ENCODE assay signal across 8 cellular contexts in the genomic region with DNA sequence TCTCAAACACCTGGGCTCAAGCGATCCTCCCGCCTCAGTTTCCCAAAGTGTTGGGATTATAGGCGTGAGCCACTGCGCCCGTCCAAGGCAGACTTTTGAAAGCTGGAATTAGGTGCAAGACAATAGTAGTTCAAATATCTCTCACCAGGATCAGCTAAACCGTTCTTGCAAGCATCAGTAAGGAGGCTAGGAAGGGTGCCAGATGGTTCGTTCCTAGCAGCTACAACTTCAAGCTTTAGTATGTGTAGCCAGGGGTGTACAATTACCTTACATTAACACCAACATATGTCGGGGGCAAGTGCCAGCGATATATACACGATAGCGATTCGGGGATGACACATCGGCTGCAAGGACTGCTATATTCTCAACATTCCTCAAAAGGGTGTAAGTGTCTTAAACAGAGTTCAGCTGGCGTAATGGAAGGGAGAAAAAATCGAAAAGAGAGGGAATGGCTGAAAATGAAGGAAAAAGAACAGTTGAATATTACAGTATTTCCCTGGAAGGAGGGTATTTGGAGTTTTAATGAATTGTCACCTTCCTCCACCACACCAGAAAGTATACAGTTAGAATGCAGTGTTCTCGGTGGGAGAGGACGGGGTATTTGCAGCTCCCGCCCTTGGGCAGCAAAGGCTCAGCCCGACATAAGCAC. TPM values are rescaled to one million over a fixed set of nuclear protein-coding genes. Genes with fewer than 3 reads are reported as not detected.
DNase-seq lines count a peak whose midpoint lies in the region; ATAC-seq and TF ChIP-seq lines count a peak whose summit lies in the region.

No MANE protein-coding gene starts in this region.

- TF ChIP-seq CTCF in A673 (conservative IDR thresholded peaks at IDR 0.05; ENCODE audit: low read depth, low read length): no peak
- no peak for TF ChIP-seq CTCF in chondrocyte (IDR thresholded peaks at IDR 0.05)
- no peak for TF ChIP-seq CTCF in right lobe of liver (IDR thresholded peaks at IDR 0.05)

- BruUV-seq in A673 (replicated peaks; lab: Mats Ljungman, UMichigan): no TSS peak

- intact Hi-C loops in A673 (cut with micrococcal nuclease; ENCODE audit: unreplicated experiment) (no loop called here), right lobe of liver (cut with DNase I) (no loop called here)

- H3K4me1 ChIP-seq in A673 (ENCODE audit: insufficient read depth, low read length, poor library complexity, severe bottlenecking) (peaks cover 10% of the 10 kb centered on the region), right lobe of liver (peaks cover 0 to 15% (median 5%) of the 10 kb centered on the region in 4 donors), thymus (ENCODE audit: control insufficient read depth, insufficient read depth, low read length) (peaks cover 10% of the 10 kb centered on the region)

- H3K36me3 ChIP-seq in A673 (ENCODE audit: insufficient read depth, low read length, poor library complexity, severe bottlenecking) (no peaks in the 10 kb centered on the region), right lobe of liver (no peaks in the 10 kb centered on the region), thymus (ENCODE audit: control insufficient read depth, insufficient read depth) (no peaks in the 10 kb centered on the region)

- H3K27me3 ChIP-seq in A673 (replicated peaks; ENCODE audit: insufficient read depth, low read depth, low read length, poor library complexity) (no peaks in the 10 kb centered on the region), right lobe of liver (no peaks in the 10 kb centered on the region), thymus (ENCODE audit: control insufficient read depth, insufficient read depth) (peaks cover 3% of the 10 kb centered on the region)

- CTCF ChIA-PET in A673 (lab: Charles Lee): interaction anchor here (0.5 to 0.6 kb wide), 2 partner anchors 22 to 541 kb away, joined by 4 to 11 read pairs; partner anchors contain the start of gene TMBIM6

- H3K9me3 ChIP-seq in A673 (ENCODE audit: low read depth, low read length, poor library complexity, severe bottlenecking) (no peaks in the 10 kb centered on the region), right lobe of liver (no peaks in the 10 kb centered on the region), thymus (ENCODE audit: control insufficient read depth) (no peaks in the 10 kb centered on the region)

- H3K27ac ChIP-seq in A673 (ENCODE audit: low read depth, low read length, poor library complexity, severe bottlenecking) (no peak overlapping the region), right lobe of liver (peak overlapping the region; percentile 42 to 76 (median 71)), thymus (ENCODE audit: low read depth) (no peak overlapping the region)

- H3K27me3 Mint-ChIP-seq in chondrocyte (ENCODE audit: low read depth): no peaks in the 10 kb centered on the region

- ATAC-seq in GM19455 (IDR thresholded peaks at IDR 0.05; ENCODE audit: unreplicated experiment) (peak; percentile 39), right lobe of liver (peak; percentile 46 to 52 (median 46))

- peaks cover 17% of the 10 kb centered on the region for H3K4me1 Mint-ChIP-seq in chondrocyte (ENCODE audit: low read depth)

- WGBS in right lobe of liver (ENCODE audit: insufficient coverage, low coverage, low lambda C conversion rate, missing lambda C conversion rate): 28% methylated on average over 19 of the region's 19 CpGs
- WGBS in thymus: 51% methylated on average over 19 of the region's 19 CpGs

- H3K4me3 Mint-ChIP-seq in chondrocyte (ENCODE audit: unreplicated experiment): peak overlapping the region; percentile 92

- no peaks in the 10 kb centered on the region for H3K9me3 Mint-ChIP-seq in chondrocyte (ENCODE audit: low read depth)

- no peaks in the 10 kb centered on the region for H3K36me3 Mint-ChIP-seq in chondrocyte (ENCODE audit: low read depth)

- H3K4me3 ChIP-seq in A673 (ENCODE audit: low read depth, low read length, poor library complexity, severe bottlenecking) (peak overlapping the region; percentile 78), right lobe of liver (peak overlapping the region; percentile 73 to 87 (median 83)), thymus (ENCODE audit: low read length) (peak overlapping the region; percentile 74)

- POLR2A ChIA-PET in A673 (lab: Charles Lee; ENCODE audit: low non-redundant PET): no interaction called here

- peak overlapping the region; percentile 70 for H3K27ac Mint-ChIP-seq in chondrocyte (ENCODE audit: unreplicated experiment)

- no peak for TF ChIP-seq POLR2A in right lobe of liver (IDR thresholded peaks at IDR 0.05)

- DNase-seq in A673 (ENCODE audit: low spot score): no peak
- peak; percentile 66 for DNase-seq in NCI-H69 (lab: John Stamatoyannopoulos, UW)
- DNase-seq in chondrocyte (ENCODE audit: low spot score): no peak
- no peak for DNase-seq in right lobe of liver
- no peak for DNase-seq in GF-D8 (lab: John Stamatoyannopoulos, UW)
- no peak for DNase-seq in NCI-H187 treated with DMSO at 0.1 percent for 48 hours (lab: John Stamatoyannopoulos, UW)

RNA-seq across cellular contexts. Expression of gene LIMA1, which starts 0.6 kb away (rescaled TPM):
- total RNA-seq in A673 (2021) (73.1 and 77.6 TPM in 2 replicates), chondrocyte (90.3 to 120 TPM (median 114 TPM) in 3 replicates), right lobe of liver (10 to 100 TPM in 5 of 6 experiments, 1 to 10 TPM in 1; 7.3 to 21.9 (median 13.1) TPM)
- polyA plus RNA-seq in thymus: 120 TPM

Comparison
In these comparisons a context has a peak if more than half of its experiments do, and no peak if none do; other contexts are left out.
1. H3K27ac ChIP-seq: peak in right lobe of liver (3 of 3); none in A673 (single experiment) and thymus (single experiment).
2. Peak in every context shown above with its lines, with median percentiles within 50 percentile points of each other: H3K4me3 ChIP-seq.